ENCODE assay signal across 36 cellular contexts in the genomic region with DNA sequence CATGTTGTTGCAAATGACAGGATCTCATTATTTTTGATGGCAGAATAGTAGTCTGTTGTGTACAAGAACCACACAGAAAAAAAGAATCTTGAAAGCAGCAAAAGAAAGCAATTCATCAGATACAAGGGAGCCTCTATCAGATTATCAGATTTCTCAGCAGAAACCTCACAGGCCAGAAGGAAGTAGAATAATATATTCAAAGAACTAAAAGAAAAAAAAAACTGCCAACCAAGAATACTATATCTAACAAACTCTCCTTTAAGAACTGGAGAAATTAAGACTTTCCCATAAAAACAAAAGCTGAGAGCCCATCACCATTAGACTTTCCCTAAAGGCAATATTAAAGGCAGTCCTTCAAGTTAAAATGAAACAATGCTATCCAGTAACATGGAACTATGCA. TPM values are rescaled to one million over a fixed set of nuclear protein-coding genes. Genes with fewer than 3 reads are reported as not detected.
"Had no signal": no experiment of that assay in that cellular context is flagged by ENCODE, and none has a peak within 500 bp of the region (broad histone marks: within the 10 kb centered on the region; RNA-seq: fewer than 3 reads in every experiment).

No MANE protein-coding gene starts in this region.

- H3K27me3 Mint-ChIP-seq: activated naive CD8-positive, alpha-beta T cell; activated naive CD8-positive, alpha-beta T cell treated with anti-CD3 and anti-CD28 coated beads, Interleukin-2, amount 50 U/mL, for 24 hours had no signal

- H3K27ac Mint-ChIP-seq: activated B cell treated with CpG ODN at 0.5 μM for 24 hours; activated CD4-positive, alpha-beta memory T cell treated with anti-CD3 and anti-CD28 coated beads, Interleukin-2, amount 10 ng/mL, durations not matched to agents 7 days and 5 days; activated CD4-positive, alpha-beta T cell treated with anti-CD3 and anti-CD28 coated beads, Interleukin-2, amount 10 ng/mL, durations not matched to agents 7 days and 5 days; activated CD8-positive, alpha-beta memory T cell treated with anti-CD3 and anti-CD28 coated beads, Interleukin-2, amount 10 ng/mL, durations not matched to agents 7 days and 5 days; activated CD8-positive, alpha-beta T cell treated with anti-CD3 and anti-CD28 coated beads, Interleukin-2, amount 10 ng/mL, durations not matched to agents 7 days and 5 days; activated naive CD4-positive, alpha-beta T cell treated with anti-CD3 and anti-CD28 coated beads, Interleukin-2, amount 10 ng/mL, durations not matched to agents 7 days and 5 days; activated naive CD4-positive, alpha-beta T cell treated with anti-CD3 and anti-CD28 coated beads, Interleukin-2, amount 50 U/mL, for 24 hours; activated naive CD8-positive, alpha-beta T cell; activated naive CD8-positive, alpha-beta T cell treated with anti-CD3 and anti-CD28 coated beads, Interleukin-2, amount 10 ng/mL, durations not matched to agents 7 days and 5 days; activated naive CD8-positive, alpha-beta T cell treated with anti-CD3 and anti-CD28 coated beads, Interleukin-2, amount 50 U/mL, for 24 hours; activated T-cell treated with anti-CD3 and anti-CD28 coated beads, Interleukin-2, amount 50 U/mL, for 24 hours; activated T-helper 2 cell treated with anti-CD3 and anti-CD28 coated beads, Interferon-gamma antibody, Interleukin-2, Interleukin-4, amounts not matched to agents 10 μg/mL and 5 μg/mL and 100 μg/mL, durations not matched to agents 14 hours and 24 hours and 36 hours; brain; T-helper 1 cell treated with Interleukin-12 subunit alpha and Interleukin-12 subunit beta and Interleukin-4 antibody, amounts not matched to agents 30 μg/mL and 1 μg/mL, for 36 hours; T-helper 2 cell treated with Interferon-gamma antibody and Interleukin-4, amounts not matched to agents 5 μg/mL and 100 μg/mL, for 36 hours had no signal

- H3K4me3 ChIP-seq: ascending aorta, cardiac muscle cell had no signal

- DNase-seq: activated B cell treated with CpG ODN at 0.5 μM for 24 hours; activated CD4-positive, alpha-beta memory T cell treated with anti-CD3 and anti-CD28 coated beads, Interleukin-2, amount 10 ng/mL, durations not matched to agents 7 days and 5 days; activated CD4-positive, alpha-beta T cell treated with anti-CD3 and anti-CD28 coated beads for 48 hours; activated CD4-positive, alpha-beta T cell treated with anti-CD3 and anti-CD28 coated beads, Interleukin-2, amount 10 ng/mL, durations not matched to agents 7 days and 5 days; activated CD4-positive, alpha-beta T cell treated with anti-CD3 and anti-CD28 coated beads, Interleukin-2, amount 50 U/mL, for 48 hours; activated CD4-positive, CD25-positive, alpha-beta regulatory T cell treated with anti-CD3 and anti-CD28 coated beads, Interleukin-2, amount 50 U/mL, for 72 hours; activated CD8-positive, alpha-beta memory T cell treated with anti-CD3 and anti-CD28 coated beads for 24 hours; activated CD8-positive, alpha-beta memory T cell treated with anti-CD3 and anti-CD28 coated beads, Interleukin-2, amount 10 ng/mL, durations not matched to agents 7 days and 5 days; activated CD8-positive, alpha-beta memory T cell treated with anti-CD3 and anti-CD28 coated beads, Interleukin-2, amount 50 U/mL, for 48 hours; activated CD8-positive, alpha-beta T cell treated with anti-CD3 and anti-CD28 coated beads, Interleukin-2, amount 10 ng/mL, durations not matched to agents 7 days and 5 days; activated effector memory CD4-positive, alpha-beta T cell treated with Interleukin-2 at 50 U/mL for 16 hours; activated gamma-delta T cell; activated naive CD4-positive, alpha-beta T cell treated with anti-CD3 and anti-CD28 coated beads, Interleukin-2, amount 10 ng/mL, durations not matched to agents 7 days and 5 days; activated naive CD4-positive, alpha-beta T cell treated with Interleukin-2 at 50 U/mL for 16 hours; activated naive CD8-positive, alpha-beta T cell treated with anti-CD3 and anti-CD28 coated beads, Interleukin-2, amount 10 ng/mL, durations not matched to agents 7 days and 5 days; activated naive CD8-positive, alpha-beta T cell treated with anti-CD3 and anti-CD28 coated beads, Interleukin-2, amount 50 U/mL, for 24 hours; activated T-cell treated with anti-CD3 and anti-CD28 coated beads, Interleukin-2, amount 50 U/mL, for 24 hours; activated T-cell treated with anti-CD3 and anti-CD28 coated beads, Interleukin-2, amount 50 U/mL, for 48 hours; amygdala; anterior cingulate cortex; caudate nucleus; cerebellar nuclear complex; T-helper 2 cell; T-helper 9 cell had no signal

- H3K36me3 ChIP-seq: ascending aorta, cardiac muscle cell had no signal

- H3K27me3 ChIP-seq: ascending aorta, cardiac muscle cell had no signal

- ATAC-seq: activated CD8-positive, alpha-beta memory T cell treated with anti-CD3 and anti-CD28 coated beads, Interleukin-2, amount 10 ng/mL, durations not matched to agents 7 days and 5 days; activated CD8-positive, alpha-beta T cell treated with anti-CD3 and anti-CD28 coated beads, Interleukin-2, amount 10 ng/mL, durations not matched to agents 7 days and 5 days; activated naive CD8-positive, alpha-beta T cell treated with anti-CD3 and anti-CD28 coated beads, Interleukin-2, amount 50 U/mL, for 24 hours had no signal

- H3K4me1 Mint-ChIP-seq: activated B cell treated with CpG ODN at 0.5 μM for 24 hours; activated CD4-positive, alpha-beta memory T cell treated with anti-CD3 and anti-CD28 coated beads, Interleukin-2, amount 10 ng/mL, durations not matched to agents 7 days and 5 days; activated CD4-positive, alpha-beta T cell treated with anti-CD3 and anti-CD28 coated beads, Interleukin-2, amount 10 ng/mL, durations not matched to agents 7 days and 5 days; activated CD8-positive, alpha-beta memory T cell treated with anti-CD3 and anti-CD28 coated beads, Interleukin-2, amount 10 ng/mL, durations not matched to agents 7 days and 5 days; activated naive CD4-positive, alpha-beta T cell treated with anti-CD3 and anti-CD28 coated beads, Interleukin-2, amount 10 ng/mL, durations not matched to agents 7 days and 5 days; activated naive CD4-positive, alpha-beta T cell treated with anti-CD3 and anti-CD28 coated beads, Interleukin-2, amount 50 U/mL, for 24 hours; activated naive CD8-positive, alpha-beta T cell treated with anti-CD3 and anti-CD28 coated beads, Interleukin-2, amount 10 ng/mL, durations not matched to agents 7 days and 5 days; activated naive CD8-positive, alpha-beta T cell treated with anti-CD3 and anti-CD28 coated beads, Interleukin-2, amount 50 U/mL, for 24 hours; brain; central memory CD8-positive, alpha-beta T cell had no signal

- H3K36me3 Mint-ChIP-seq: activated naive CD4-positive, alpha-beta T cell treated with anti-CD3 and anti-CD28 coated beads, Interleukin-2, amount 50 U/mL, for 24 hours had no signal

- FAIRE-seq: bronchial epithelial cell, TTC549 had no signal

- H3K4me3 Mint-ChIP-seq: activated B cell treated with CpG ODN at 0.5 μM for 24 hours; activated CD4-positive, alpha-beta memory T cell treated with anti-CD3 and anti-CD28 coated beads, Interleukin-2, amount 10 ng/mL, durations not matched to agents 7 days and 5 days; activated CD4-positive, alpha-beta T cell treated with anti-CD3 and anti-CD28 coated beads, Interleukin-2, amount 10 ng/mL, durations not matched to agents 7 days and 5 days; activated CD8-positive, alpha-beta memory T cell treated with anti-CD3 and anti-CD28 coated beads, Interleukin-2, amount 10 ng/mL, durations not matched to agents 7 days and 5 days; activated CD8-positive, alpha-beta T cell treated with anti-CD3 and anti-CD28 coated beads, Interleukin-2, amount 10 ng/mL, durations not matched to agents 7 days and 5 days; activated naive CD4-positive, alpha-beta T cell treated with anti-CD3 and anti-CD28 coated beads, Interleukin-2, amount 10 ng/mL, durations not matched to agents 7 days and 5 days; activated naive CD4-positive, alpha-beta T cell treated with anti-CD3 and anti-CD28 coated beads, Interleukin-2, amount 50 U/mL, for 24 hours; activated naive CD8-positive, alpha-beta T cell; activated naive CD8-positive, alpha-beta T cell treated with anti-CD3 and anti-CD28 coated beads, Interleukin-2, amount 10 ng/mL, durations not matched to agents 7 days and 5 days; activated naive CD8-positive, alpha-beta T cell treated with anti-CD3 and anti-CD28 coated beads, Interleukin-2, amount 50 U/mL, for 24 hours; activated T-cell treated with anti-CD3 and anti-CD28 coated beads, Interleukin-2, amount 50 U/mL, for 24 hours; brain; central memory CD8-positive, alpha-beta T cell; T-helper 1 cell treated with Interleukin-12 subunit alpha and Interleukin-12 subunit beta and Interleukin-4 antibody, amounts not matched to agents 30 μg/mL and 1 μg/mL, for 36 hours; T-helper 2 cell treated with Interferon-gamma antibody and Interleukin-4, amounts not matched to agents 5 μg/mL and 100 μg/mL, for 36 hours had no signal

- H3K27ac ChIP-seq: ascending aorta, cardiac muscle cell, VCaP had no signal

- H3K4me1 ChIP-seq: ascending aorta had no signal

RNA-seq across cellular contexts. Expression of gene SULT1C4, which starts 15.4 kb away (rescaled TPM):
- total RNA-seq: activated B cell treated with CpG ODN at 0.5 μM for 24 hours; activated CD4-positive, alpha-beta memory T cell treated with anti-CD3 and anti-CD28 coated beads, Interleukin-2, amount 10 ng/mL, durations not matched to agents 7 days and 5 days; activated CD4-positive, alpha-beta T cell treated with anti-CD3 and anti-CD28 coated beads, Interleukin-2, amount 10 ng/mL, durations not matched to agents 7 days and 5 days; activated CD8-positive, alpha-beta memory T cell treated with anti-CD3 and anti-CD28 coated beads, Interleukin-2, amount 10 ng/mL, durations not matched to agents 7 days and 5 days; activated CD8-positive, alpha-beta T cell treated with anti-CD3 and anti-CD28 coated beads, Interleukin-2, amount 10 ng/mL, durations not matched to agents 7 days and 5 days; activated naive CD8-positive, alpha-beta T cell treated with anti-CD3 and anti-CD28 coated beads, Interleukin-2, amount 10 ng/mL, durations not matched to agents 7 days and 5 days; activated T-helper 2 cell treated with anti-CD3 and anti-CD28 coated beads, Interferon-gamma antibody, Interleukin-2, Interleukin-4, amounts not matched to agents 10 μg/mL and 5 μg/mL and 100 μg/mL, durations not matched to agents 14 hours and 24 hours and 36 hours; bronchial epithelial cell had no signal
